Comparison of ENCODE assay signal across 17 cellular contexts in the genomic region with DNA sequence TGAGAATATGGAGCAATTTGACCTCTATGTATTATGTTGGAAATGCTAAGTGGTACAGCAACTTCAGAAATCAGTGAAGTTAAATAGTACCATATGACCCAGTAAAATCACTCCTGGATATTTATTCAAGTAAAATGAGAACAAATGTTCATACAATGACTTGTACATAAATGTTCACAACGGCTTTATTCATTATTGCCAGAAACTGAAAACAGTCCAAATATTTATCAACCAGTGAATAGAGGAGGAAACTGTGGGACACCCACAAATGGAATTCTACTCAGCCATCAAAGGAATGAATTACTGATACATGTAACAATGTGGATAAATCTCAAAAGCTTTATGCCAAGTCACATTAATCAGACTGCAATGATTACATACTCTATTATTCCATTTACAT.
"Had no signal": no experiment of that assay in that cellular context is flagged by ENCODE, and none has a peak within 500 bp of the region (broad histone marks: within the 10 kb centered on the region; RNA-seq: fewer than 3 reads in every experiment).

No MANE protein-coding gene starts in this region.

- H3K4me3 Mint-ChIP-seq: activated CD8-positive, alpha-beta T cell treated with anti-CD3 and anti-CD28 coated beads for 36 hours; activated naive CD8-positive, alpha-beta T cell treated with anti-CD3 and anti-CD28 coated beads for 36 hours; activated T-cell treated with anti-CD3 and anti-CD28 coated beads, Interleukin-2, amount 50 U/mL, for 72 hours; dendritic cell treated with granulocyte-macrophage colony-stimulating factor and Interleukin-4, amounts not matched to agents 40 ng/mL and 50 ng/mL, for 4 days; effector memory CD8-positive, alpha-beta T cell; neural crest cell; T-helper 1 cell treated with Interleukin-12 subunit alpha and Interleukin-12 subunit beta and Interleukin-4 antibody, amounts not matched to agents 30 μg/mL and 1 μg/mL, for 36 hours had no signal

- H3K36me3 Mint-ChIP-seq: activated naive CD8-positive, alpha-beta T cell treated with anti-CD3 and anti-CD28 coated beads for 36 hours had no signal

- H3K9me3 ChIP-seq: ovary, stomach, thoracic aorta had no signal

- H3K27me3 Mint-ChIP-seq: activated CD8-positive, alpha-beta T cell treated with anti-CD3 and anti-CD28 coated beads for 36 hours; activated naive CD8-positive, alpha-beta T cell treated with anti-CD3 and anti-CD28 coated beads for 36 hours; dendritic cell treated with granulocyte-macrophage colony-stimulating factor and Interleukin-4, amounts not matched to agents 40 ng/mL and 50 ng/mL, for 4 days; effector memory CD8-positive, alpha-beta T cell had no signal

- H3K79me2 ChIP-seq: hepatocyte had no signal

- H2AFZ ChIP-seq: hepatocyte had no signal

- H3K27ac ChIP-seq: hepatocyte, ovary, thoracic aorta had no signal

- H3K4me3 ChIP-seq: hepatocyte, ovary, stomach, thoracic aorta had no signal

- H3K36me3 ChIP-seq: ovary, stomach, thoracic aorta had no signal

- H3K4me2 ChIP-seq: hepatocyte had no signal

- H3K4me1 Mint-ChIP-seq: activated naive CD8-positive, alpha-beta T cell treated with anti-CD3 and anti-CD28 coated beads for 36 hours had no signal

- H3K9me3 Mint-ChIP-seq: activated CD8-positive, alpha-beta T cell treated with anti-CD3 and anti-CD28 coated beads for 36 hours; T-helper 1 cell treated with Interleukin-12 subunit alpha and Interleukin-12 subunit beta and Interleukin-4 antibody, amounts not matched to agents 30 μg/mL and 1 μg/mL, for 36 hours had no signal

- ATAC-seq: activated CD8-positive, alpha-beta T cell treated with anti-CD3 and anti-CD28 coated beads for 36 hours; activated T-cell treated with anti-CD3 and anti-CD28 coated beads, Interleukin-2, amount 50 U/mL, for 72 hours; effector memory CD8-positive, alpha-beta T cell had no signal

- H3K27ac Mint-ChIP-seq: activated CD8-positive, alpha-beta T cell treated with anti-CD3 and anti-CD28 coated beads for 36 hours; activated naive CD8-positive, alpha-beta T cell treated with anti-CD3 and anti-CD28 coated beads for 36 hours; activated T-cell treated with anti-CD3 and anti-CD28 coated beads, Interleukin-2, amount 50 U/mL, for 72 hours; dendritic cell treated with granulocyte-macrophage colony-stimulating factor and Interleukin-4, amounts not matched to agents 40 ng/mL and 50 ng/mL, for 4 days; effector memory CD8-positive, alpha-beta T cell; T-helper 1 cell treated with Interleukin-12 subunit alpha and Interleukin-12 subunit beta and Interleukin-4 antibody, amounts not matched to agents 30 μg/mL and 1 μg/mL, for 36 hours had no signal

- DNase-seq: activated CD4-positive, alpha-beta T cell treated with anti-CD3 and anti-CD28 coated beads for 4 hours; activated CD8-positive, alpha-beta memory T cell treated with anti-CD3 and anti-CD28 coated beads, Interleukin-2, amount 50 U/mL, for 4 hours; activated CD8-positive, alpha-beta T cell treated with anti-CD3 and anti-CD28 coated beads for 36 hours; activated gamma-delta T cell treated with Interleukin-2 at 50 U/mL for 16 hours; activated naive CD8-positive, alpha-beta T cell treated with anti-CD3 and anti-CD28 coated beads for 36 hours; activated T-cell treated with anti-CD3 and anti-CD28 coated beads, Interleukin-2, amount 50 U/mL, for 72 hours; anterior cingulate cortex; caudate nucleus; effector memory CD8-positive, alpha-beta T cell; ovary; stimulated activated CD4-positive, alpha-beta T cell treated with anti-CD3 and anti-CD28 coated beads, Interleukin-4, amount 100 ng/mL, for 4 hours; stomach had no signal

- H3K27me3 ChIP-seq: hepatocyte, ovary, stomach had no signal
